In the genomic region with DNA sequence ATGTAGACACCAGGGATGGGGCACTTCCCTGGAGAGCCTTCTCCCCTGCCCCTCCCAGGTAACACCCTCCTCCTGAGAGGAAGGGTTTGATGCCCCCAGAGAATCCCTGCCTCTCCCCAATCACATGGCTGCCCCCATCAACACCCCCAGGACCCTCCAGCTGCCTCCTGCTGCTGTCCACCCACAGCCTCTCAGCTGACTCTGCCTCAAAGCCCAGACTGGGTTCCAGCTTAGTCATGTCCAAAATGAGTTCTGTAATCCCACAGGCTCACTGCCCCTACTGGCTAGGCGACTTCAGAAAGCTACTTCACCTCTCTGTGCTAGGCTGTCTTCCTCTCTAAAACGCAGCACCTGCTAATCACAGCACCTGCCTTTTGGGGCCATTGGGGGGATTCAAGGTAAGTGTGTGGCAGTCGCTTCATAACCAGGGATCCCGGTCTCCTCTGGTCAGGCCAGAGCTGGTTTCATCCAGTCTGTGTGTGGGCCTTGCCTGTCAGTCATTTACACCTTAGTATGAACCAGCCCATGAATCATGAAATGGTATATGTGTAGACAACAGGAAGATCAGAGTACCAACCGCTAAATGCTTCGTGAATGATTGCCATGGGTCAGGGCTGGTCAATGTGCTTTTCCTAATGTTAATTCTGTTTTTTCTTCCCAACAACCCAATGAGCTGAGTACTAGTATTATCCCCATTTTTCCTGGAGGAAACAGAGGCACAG, we compare ENCODE assay signal across 2 cellular contexts.
A peak's percentile ranks its signal among the peaks of the same experiment; 100 is the strongest.
TF ChIP-seq lines count a peak whose summit lies in the region.

No MANE protein-coding gene starts in this region.

TF ChIP-seq in HEK293, 187 proteins besides CTCF, POLR2A, EP300 and RAD21:
- TF ChIP-seq EGR2 (tag by site-specific recombination; IDR thresholded peaks at IDR 0.05; ENCODE audit: low read depth), result peak; percentile 81
- TF ChIP-seq ZNF155 (tag by site-specific recombination; IDR thresholded peaks at IDR 0.05), result no peak
- TF ChIP-seq ZNF416 (tag by site-specific recombination; IDR thresholded peaks at IDR 0.05), result no peak
- TF ChIP-seq GLIS2 (tag by site-specific recombination; IDR thresholded peaks at IDR 0.05), result peak; percentile 40; the same call in 1 of the 2 replicates
- TF ChIP-seq, protein P1, sequence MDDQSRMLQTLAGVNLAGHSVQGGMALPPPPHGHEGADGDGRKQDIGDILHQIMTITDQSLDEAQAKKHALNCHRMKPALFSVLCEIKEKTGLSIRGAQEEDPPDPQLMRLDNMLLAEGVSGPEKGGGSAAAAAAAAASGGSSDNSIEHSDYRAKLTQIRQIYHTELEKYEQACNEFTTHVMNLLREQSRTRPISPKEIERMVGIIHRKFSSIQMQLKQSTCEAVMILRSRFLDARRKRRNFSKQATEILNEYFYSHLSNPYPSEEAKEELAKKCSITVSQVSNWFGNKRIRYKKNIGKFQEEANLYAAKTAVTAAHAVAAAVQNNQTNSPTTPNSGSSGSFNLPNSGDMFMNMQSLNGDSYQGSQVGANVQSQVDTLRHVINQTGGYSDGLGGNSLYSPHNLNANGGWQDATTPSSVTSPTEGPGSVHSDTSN (CRISPR knock-in tag; IDR thresholded peaks at IDR 0.05), result no peak
- no peak for TF ChIP-seq OSR2 (tag by site-specific recombination; IDR thresholded peaks at IDR 0.05)
- TF ChIP-seq, protein P2, sequence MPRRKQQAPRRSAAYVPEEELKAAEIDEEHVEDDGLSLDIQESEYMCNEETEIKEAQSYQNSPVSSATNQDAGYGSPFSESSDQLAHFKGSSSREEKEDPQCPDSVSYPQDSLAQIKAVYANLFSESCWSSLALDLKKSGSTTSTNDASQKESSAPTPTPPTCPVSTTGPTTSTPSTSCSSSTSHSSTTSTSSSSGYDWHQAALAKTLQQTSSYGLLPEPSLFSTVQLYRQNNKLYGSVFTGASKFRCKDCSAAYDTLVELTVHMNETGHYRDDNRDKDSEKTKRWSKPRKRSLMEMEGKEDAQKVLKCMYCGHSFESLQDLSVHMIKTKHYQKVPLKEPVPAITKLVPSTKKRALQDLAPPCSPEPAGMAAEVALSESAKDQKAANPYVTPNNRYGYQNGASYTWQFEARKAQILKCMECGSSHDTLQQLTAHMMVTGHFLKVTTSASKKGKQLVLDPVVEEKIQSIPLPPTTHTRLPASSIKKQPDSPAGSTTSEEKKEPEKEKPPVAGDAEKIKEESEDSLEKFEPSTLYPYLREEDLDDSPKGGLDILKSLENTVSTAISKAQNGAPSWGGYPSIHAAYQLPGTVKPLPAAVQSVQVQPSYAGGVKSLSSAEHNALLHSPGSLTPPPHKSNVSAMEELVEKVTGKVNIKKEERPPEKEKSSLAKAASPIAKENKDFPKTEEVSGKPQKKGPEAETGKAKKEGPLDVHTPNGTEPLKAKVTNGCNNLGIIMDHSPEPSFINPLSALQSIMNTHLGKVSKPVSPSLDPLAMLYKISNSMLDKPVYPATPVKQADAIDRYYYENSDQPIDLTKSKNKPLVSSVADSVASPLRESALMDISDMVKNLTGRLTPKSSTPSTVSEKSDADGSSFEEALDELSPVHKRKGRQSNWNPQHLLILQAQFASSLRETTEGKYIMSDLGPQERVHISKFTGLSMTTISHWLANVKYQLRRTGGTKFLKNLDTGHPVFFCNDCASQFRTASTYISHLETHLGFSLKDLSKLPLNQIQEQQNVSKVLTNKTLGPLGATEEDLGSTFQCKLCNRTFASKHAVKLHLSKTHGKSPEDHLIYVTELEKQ (tag by site-specific recombination; IDR thresholded peaks at IDR 0.05; ENCODE audit: borderline replicate concordance), result no peak
- peak; percentile 82 for TF ChIP-seq ZFHX2 (tag by site-specific recombination; conservative IDR thresholded peaks at IDR 0.05)
TF ChIP-seq in HEK293: peak in this region for 3.

TF ChIP-seq in K562, 482 proteins besides CTCF, POLR2A, EP300 and RAD21:
- TF ChIP-seq, protein P3, sequence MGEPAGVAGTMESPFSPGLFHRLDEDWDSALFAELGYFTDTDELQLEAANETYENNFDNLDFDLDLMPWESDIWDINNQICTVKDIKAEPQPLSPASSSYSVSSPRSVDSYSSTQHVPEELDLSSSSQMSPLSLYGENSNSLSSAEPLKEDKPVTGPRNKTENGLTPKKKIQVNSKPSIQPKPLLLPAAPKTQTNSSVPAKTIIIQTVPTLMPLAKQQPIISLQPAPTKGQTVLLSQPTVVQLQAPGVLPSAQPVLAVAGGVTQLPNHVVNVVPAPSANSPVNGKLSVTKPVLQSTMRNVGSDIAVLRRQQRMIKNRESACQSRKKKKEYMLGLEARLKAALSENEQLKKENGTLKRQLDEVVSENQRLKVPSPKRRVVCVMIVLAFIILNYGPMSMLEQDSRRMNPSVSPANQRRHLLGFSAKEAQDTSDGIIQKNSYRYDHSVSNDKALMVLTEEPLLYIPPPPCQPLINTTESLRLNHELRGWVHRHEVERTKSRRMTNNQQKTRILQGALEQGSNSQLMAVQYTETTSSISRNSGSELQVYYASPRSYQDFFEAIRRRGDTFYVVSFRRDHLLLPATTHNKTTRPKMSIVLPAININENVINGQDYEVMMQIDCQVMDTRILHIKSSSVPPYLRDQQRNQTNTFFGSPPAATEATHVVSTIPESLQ (CRISPR knock-in tag; IDR thresholded peaks at IDR 0.05), result no peak
- TF ChIP-seq BCOR (IDR thresholded peaks at IDR 0.05), result 0 out of 2 replicates have a peak, but pooled peaks have one; percentile 15
- TF ChIP-seq CREM (IDR thresholded peaks at IDR 0.05; ENCODE audit: low read depth), result no peak
- TF ChIP-seq, protein P4, sequence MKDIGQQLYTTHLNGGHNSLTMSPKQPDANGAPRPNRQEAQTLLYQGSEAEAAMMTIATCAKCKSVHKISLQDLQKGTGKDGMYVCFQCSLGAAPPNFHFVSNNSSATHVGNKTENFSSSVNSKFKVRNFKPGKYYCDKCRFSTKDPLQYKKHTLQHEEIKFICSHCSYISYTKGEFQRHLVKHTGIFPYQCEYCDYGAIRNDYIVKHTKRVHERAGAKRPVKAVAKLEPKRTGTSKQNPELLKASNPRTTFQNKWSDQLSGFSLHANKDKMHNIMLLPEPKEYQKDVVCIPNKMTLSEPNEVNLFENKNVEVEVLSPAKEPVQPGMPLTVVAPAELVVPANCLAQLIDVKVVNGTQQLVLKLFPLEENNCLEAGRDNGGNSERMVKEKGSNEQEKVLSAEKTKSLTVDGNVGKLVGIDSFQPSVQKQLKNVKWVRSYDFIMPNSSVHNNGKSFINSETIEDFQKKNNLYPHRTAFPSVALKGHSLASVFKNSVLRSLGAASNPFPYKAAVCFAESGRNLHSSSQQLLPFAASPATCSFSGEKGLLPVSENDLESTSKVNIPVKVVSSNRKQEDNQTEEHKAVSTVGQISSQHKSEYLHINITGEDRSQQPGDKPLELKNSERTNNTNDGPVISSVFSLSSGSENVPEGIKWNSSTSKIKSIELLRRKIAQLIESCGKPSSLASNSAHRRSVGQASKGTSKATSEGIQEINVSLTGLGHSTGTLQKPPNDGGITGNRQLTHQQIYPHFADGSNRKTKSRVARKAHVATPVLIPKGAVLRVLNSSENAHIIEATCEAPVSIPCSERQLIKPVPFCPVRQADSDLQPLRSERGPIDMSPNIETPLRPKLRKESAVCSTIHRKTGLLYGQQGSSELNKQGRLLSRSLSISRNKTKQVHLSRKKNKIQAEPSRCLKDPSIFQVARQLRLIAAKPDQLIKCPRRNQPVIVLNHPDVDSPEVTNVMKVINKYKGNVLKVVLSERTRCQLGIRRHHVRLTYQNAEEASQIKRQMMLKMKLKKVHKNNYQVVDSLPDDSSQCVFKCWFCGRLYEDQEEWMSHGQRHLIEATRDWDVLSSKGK (CRISPR knock-in tag; IDR thresholded peaks at IDR 0.05), result no peak
- TF ChIP-seq NCOA4 (IDR thresholded peaks at IDR 0.05; ENCODE audit: partially characterized antibody), result no peak
- TF ChIP-seq TAF7 (tag; IDR thresholded peaks at IDR 0.05), result no peak
- TF ChIP-seq ZFP36 (IDR thresholded peaks at IDR 0.05; ENCODE audit: low read depth, low read length, partially characterized antibody), result peak; percentile 14
- TF ChIP-seq, protein P5, sequence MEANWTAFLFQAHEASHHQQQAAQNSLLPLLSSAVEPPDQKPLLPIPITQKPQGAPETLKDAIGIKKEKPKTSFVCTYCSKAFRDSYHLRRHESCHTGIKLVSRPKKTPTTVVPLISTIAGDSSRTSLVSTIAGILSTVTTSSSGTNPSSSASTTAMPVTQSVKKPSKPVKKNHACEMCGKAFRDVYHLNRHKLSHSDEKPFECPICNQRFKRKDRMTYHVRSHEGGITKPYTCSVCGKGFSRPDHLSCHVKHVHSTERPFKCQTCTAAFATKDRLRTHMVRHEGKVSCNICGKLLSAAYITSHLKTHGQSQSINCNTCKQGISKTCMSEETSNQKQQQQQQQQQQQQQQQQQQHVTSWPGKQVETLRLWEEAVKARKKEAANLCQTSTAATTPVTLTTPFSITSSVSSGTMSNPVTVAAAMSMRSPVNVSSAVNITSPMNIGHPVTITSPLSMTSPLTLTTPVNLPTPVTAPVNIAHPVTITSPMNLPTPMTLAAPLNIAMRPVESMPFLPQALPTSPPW (CRISPR knock-in tag; IDR thresholded peaks at IDR 0.05), result no peak
- peak; percentile 9 for TF ChIP-seq MEIS2 (IDR thresholded peaks at IDR 0.05; ENCODE audit: partially characterized antibody)
- TF ChIP-seq, protein P6, sequence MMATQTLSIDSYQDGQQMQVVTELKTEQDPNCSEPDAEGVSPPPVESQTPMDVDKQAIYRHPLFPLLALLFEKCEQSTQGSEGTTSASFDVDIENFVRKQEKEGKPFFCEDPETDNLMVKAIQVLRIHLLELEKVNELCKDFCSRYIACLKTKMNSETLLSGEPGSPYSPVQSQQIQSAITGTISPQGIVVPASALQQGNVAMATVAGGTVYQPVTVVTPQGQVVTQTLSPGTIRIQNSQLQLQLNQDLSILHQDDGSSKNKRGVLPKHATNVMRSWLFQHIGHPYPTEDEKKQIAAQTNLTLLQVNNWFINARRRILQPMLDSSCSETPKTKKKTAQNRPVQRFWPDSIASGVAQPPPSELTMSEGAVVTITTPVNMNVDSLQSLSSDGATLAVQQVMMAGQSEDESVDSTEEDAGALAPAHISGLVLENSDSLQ (IDR thresholded peaks at IDR 0.05), result peak; percentile 81
- TF ChIP-seq NCOA6 (IDR thresholded peaks at IDR 0.05), result no peak
- TF ChIP-seq FIP1L1 (IDR thresholded peaks at IDR 0.05; ENCODE audit: low read depth, low read length, poor library complexity, severe bottlenecking), result no peak
- no peak for TF ChIP-seq U2AF1 (optimal IDR thresholded peaks at IDR 0.05; ENCODE audit: low read depth, low read length)
